In genomic region chr2:42099431-42100173, GRCh38 we compare ENCODE assay signal across 11 cellular contexts. TPM values are rescaled to one million over a fixed set of nuclear protein-coding genes. Genes with fewer than 3 reads are reported as not detected.
DNase-seq lines count a peak whose midpoint lies in the region; ATAC-seq and TF ChIP-seq lines count a peak whose summit lies in the region.
"Had no signal": no experiment of that assay in that cellular context is flagged by ENCODE, and none has a peak within 500 bp of the region (broad histone marks: within the 10 kb centered on the region; RNA-seq: fewer than 3 reads in every experiment).

No MANE protein-coding gene starts in this region.

- H3K4me1 Mint-ChIP-seq in MCF 10A (ENCODE audit: insufficient read depth, unreplicated experiment), result no peaks in the 10 kb centered on the region
- peaks cover 55% of the 10 kb centered on the region for H3K4me1 Mint-ChIP-seq in T-helper 17 cell

- CTCF ChIA-PET in MCF 10A (lab: Yijun Ruan, JAX), result interaction anchor here (0.6 to 2.2 kb wide), 11 partner anchors 9 to 245 kb away, joined by 3 to 8 read pairs (median 4); no protein-coding TSS in a partner anchor

- 85% methylated on average over 4 of the region's 6 CpGs for WGBS in right lobe of liver (ENCODE audit: insufficient coverage, low coverage, low lambda C conversion rate, missing lambda C conversion rate)
- 82 to 83% methylated on average over 6 of the region's 6 CpGs for WGBS in transverse colon (ENCODE audit: low coverage in 1 of 2), 2 donors

- TF ChIP-seq POLR2A in breast epithelium (IDR thresholded peaks at IDR 0.05) (no peak), right lobe of liver (IDR thresholded peaks at IDR 0.05) (no peak), transverse colon (IDR thresholded peaks at IDR 0.05) (no peak)

- no TSS peak for BruUV-seq in MCF 10A (replicated peaks; lab: Mats Ljungman, UMichigan)

- POLR2A ChIA-PET in MCF 10A (lab: Yijun Ruan, JAX), result no interaction called here

- H3K4me1 ChIP-seq in breast epithelium, result peaks cover 0 to 8% of the 10 kb centered on the region in 2 donors
- H3K4me1 ChIP-seq in right lobe of liver, result peaks cover 0 to 13% (median 3%) of the 10 kb centered on the region in 4 donors
- H3K4me1 ChIP-seq in transverse colon, result peaks cover 0 to 49% (median 9%) of the 10 kb centered on the region in 4 donors

- no peak overlapping the region for H3K4me3 ChIP-seq in breast epithelium
- H3K4me3 ChIP-seq in right lobe of liver, result no peak overlapping the region
- H3K4me3 ChIP-seq in transverse colon, result no peak overlapping the region
- H3K4me3 ChIP-seq: esophagus squamous epithelium had no signal

- DNase-seq in breast epithelium (ENCODE audit: low spot score in 2 of 2) (no peak), MCF 10A (ENCODE audit: unreplicated experiment) (no peak), T-helper 17 cell (no peak), right lobe of liver (no peak), transverse colon (no peak), HK-2 (ENCODE audit: unreplicated experiment) (no peak)
- DNase-seq: BE2C, esophagus squamous epithelium, NCI-H82 had no signal

- H3K27me3 ChIP-seq in breast epithelium (no peaks in the 10 kb centered on the region), right lobe of liver (no peaks in the 10 kb centered on the region), transverse colon (no peaks in the 10 kb centered on the region)
- H3K27me3 ChIP-seq: BE2C, esophagus squamous epithelium had no signal

- no peak for TF ChIP-seq EP300 in transverse colon (IDR thresholded peaks at IDR 0.05; ENCODE audit: low read depth)

- H3K36me3 Mint-ChIP-seq in MCF 10A (ENCODE audit: insufficient read depth, unreplicated experiment) (no peaks in the 10 kb centered on the region), T-helper 17 cell (ENCODE audit: low read depth) (no peaks in the 10 kb centered on the region)

- H3K4me3 Mint-ChIP-seq in MCF 10A (ENCODE audit: unreplicated experiment) (no peak overlapping the region), T-helper 17 cell (peak overlapping the region; percentile 75)

- intact Hi-C loops in breast epithelium (cut with DNase I; ENCODE audit: low total_unique reads), result loop anchor here (10.0 kb wide), 1 partner anchor 135 kb away; no protein-coding TSS in a partner anchor
- intact Hi-C loops in MCF 10A (cut with micrococcal nuclease), result loop anchor here (5.0 kb wide), 1 partner anchor 563 kb away; no protein-coding TSS in a partner anchor
- intact Hi-C loops in right lobe of liver (cut with DNase I), result loop anchor here in 1 of 2 donors (10.0 kb wide), 2 partner anchors 95 to 235 kb away; no protein-coding TSS in a partner anchor
- intact Hi-C loops in transverse colon (cut with DNase I; ENCODE audit: low total_unique reads), result loop anchor here (2.0 to 10.0 kb wide), 3 partner anchors 69 to 233 kb away; partner anchors contain the start of gene EML4

- in situ Hi-C loops in transverse colon (cut with MboI; ENCODE audit: low pct_ligation_motif_present in 1 of 4, low pct_unique_long_range_greater_than_20kb in 1 of 4, low sequenced_read_pairs in 3 of 4), result loop anchor here in 3 of 4 donors (5.0 to 25.0 kb wide), 6 partner anchors 95 to 263 kb away; partner anchors contain the start of gene COX7A2L (in 1 of the 3)

- ATAC-seq in T-helper 17 cell (no peak), right lobe of liver (no peak), GM18511 (IDR thresholded peaks at IDR 0.05; ENCODE audit: unreplicated experiment) (no peak), HG02588 (IDR thresholded peaks at IDR 0.05; ENCODE audit: unreplicated experiment) (no peak)

- H3K27ac Mint-ChIP-seq in MCF 10A (ENCODE audit: low read depth, unreplicated experiment) (no peak overlapping the region), T-helper 17 cell (peak overlapping the region; percentile 66)

- no peaks in the 10 kb centered on the region for H3K36me3 ChIP-seq in breast epithelium
- H3K36me3 ChIP-seq in right lobe of liver, result no peaks in the 10 kb centered on the region
- no peaks in the 10 kb centered on the region for H3K36me3 ChIP-seq in transverse colon
- H3K36me3 ChIP-seq: BE2C, esophagus squamous epithelium had no signal

- TF ChIP-seq CTCF in breast epithelium (IDR thresholded peaks at IDR 0.05), result no peak
- no peak for TF ChIP-seq CTCF in MCF 10A (IDR thresholded peaks at IDR 0.05; ENCODE audit: unreplicated experiment)
- no peak for TF ChIP-seq CTCF in right lobe of liver (IDR thresholded peaks at IDR 0.05)
- no peak for TF ChIP-seq CTCF in transverse colon (IDR thresholded peaks at IDR 0.05)

- H3K9me3 ChIP-seq in breast epithelium (peaks cover 0 to 6% of the 10 kb centered on the region in 2 donors), T-helper 17 cell (ENCODE audit: control insufficient read depth, low read length, poor library complexity, severe bottlenecking) (no peaks in the 10 kb centered on the region), right lobe of liver (no peaks in the 10 kb centered on the region), transverse colon (no peaks in the 10 kb centered on the region)
- H3K9me3 ChIP-seq: BE2C, esophagus squamous epithelium had no signal

- peak overlapping the region; percentile 70 to 73 for H3K27ac ChIP-seq in breast epithelium
- H3K27ac ChIP-seq in right lobe of liver, result peak overlapping the region; percentile 59 to 70 (median 67)
- H3K27ac ChIP-seq in transverse colon, result peak overlapping the region; percentile 20 to 64 (median 53)

- H3K27me3 Mint-ChIP-seq in MCF 10A (ENCODE audit: insufficient read depth, unreplicated experiment), result no peaks in the 10 kb centered on the region
- no peaks in the 10 kb centered on the region for H3K27me3 Mint-ChIP-seq in T-helper 17 cell

- H3K9me3 Mint-ChIP-seq in MCF 10A (ENCODE audit: unreplicated experiment), result peaks cover 8% of the 10 kb centered on the region

RNA-seq across cellular contexts. Expression of gene PKDCC, which starts 51.8 kb away (rescaled TPM):
- total RNA-seq in breast epithelium, result 100 to 1,000 TPM in 1 of 3 donors, 10 to 100 TPM in 2; 19.3 to 131 (median 95.4) TPM
- total RNA-seq in MCF 10A (2022), result 0.49 and 0.96 TPM in 2 replicates
- total RNA-seq in T-helper 17 cell, result 1 to 10 TPM in 1 of 2 donors, under 1 TPM in 1; 0.87 to 1.2 TPM
- total RNA-seq in right lobe of liver, result 10 to 100 TPM in 4 of 6 experiments, 1 to 10 TPM in 2; 8.2 to 20.9 (median 12.3) TPM
- total RNA-seq in transverse colon, result 100 to 1,000 TPM in 1 of 4 donors, 10 to 100 TPM in 3; 60.6 to 108 (median 74.6) TPM
